ENCODE assay signal across 8 cellular contexts in genomic region chr19:40798223-40798996, GRCh38. TPM values are rescaled to one million over a fixed set of nuclear protein-coding genes. Genes with fewer than 3 reads are reported as not detected.
DNase-seq lines count a peak whose midpoint lies in the region; ATAC-seq and TF ChIP-seq lines count a peak whose summit lies in the region.

No MANE protein-coding gene starts in this region.

- peak; percentile 70 for ATAC-seq in GM19328 (IDR thresholded peaks at IDR 0.05; ENCODE audit: unreplicated experiment)
- peak; percentile 43 for ATAC-seq in HG03469 (IDR thresholded peaks at IDR 0.05; ENCODE audit: unreplicated experiment)
- ATAC-seq in left lobe of liver, result peak; percentile 83

- H3K4me1 Mint-ChIP-seq in CD14-positive monocyte, result peaks cover 55% of the 10 kb centered on the region
- peaks cover 51% of the 10 kb centered on the region for H3K4me1 Mint-ChIP-seq in activated CD4-positive, alpha-beta T cell treated with anti-CD3 and anti-CD28 coated beads, Interleukin-2, amount 10 ng/mL, durations not matched to agents 24 days and 14 days

- peaks cover 0 to 3% (median 0%) of the 10 kb centered on the region in 3 donors for H3K27me3 Mint-ChIP-seq in CD14-positive monocyte (ENCODE audit: low read depth in 3 of 3)
- H3K27me3 Mint-ChIP-seq in activated CD4-positive, alpha-beta T cell treated with anti-CD3 and anti-CD28 coated beads, Interleukin-2, amount 10 ng/mL, durations not matched to agents 24 days and 14 days, result no peaks in the 10 kb centered on the region

- no peaks in the 10 kb centered on the region for H3K9me3 Mint-ChIP-seq in CD14-positive monocyte
- no peaks in the 10 kb centered on the region for H3K9me3 Mint-ChIP-seq in activated CD4-positive, alpha-beta T cell treated with anti-CD3 and anti-CD28 coated beads, Interleukin-2, amount 10 ng/mL, durations not matched to agents 24 days and 14 days

- TF ChIP-seq CTCF in CD14-positive monocyte (IDR thresholded peaks at IDR 0.05), result peak; percentile 53

- intact Hi-C loops in CD14-positive monocyte (cut with micrococcal nuclease), result loop anchor here in 1 of 2 donors (1.0 to 5.0 kb wide), 3 partner anchors 20 to 81 kb away; partner anchors contain the start of genes ACTMAP, ITPKC, RAB4B and SNRPA
- intact Hi-C loops in activated CD4-positive, alpha-beta T cell treated with anti-CD3 and anti-CD28 coated beads, Interleukin-2, amount 10 ng/mL, durations not matched to agents 24 days and 14 days (cut with micrococcal nuclease), result loop anchor here (1.0 to 2.0 kb wide), 3 partner anchors 20 to 83 kb away; partner anchors contain the start of genes ACTMAP, RAB4B and SNRPA

- H3K4me3 Mint-ChIP-seq in CD14-positive monocyte, result peak overlapping the region; percentile 90 to 95
- H3K4me3 Mint-ChIP-seq in activated CD4-positive, alpha-beta T cell treated with anti-CD3 and anti-CD28 coated beads, Interleukin-2, amount 10 ng/mL, durations not matched to agents 24 days and 14 days, result peak overlapping the region; percentile 89

- H3K36me3 Mint-ChIP-seq in CD14-positive monocyte, result peaks cover 29 to 49% of the 10 kb centered on the region in 2 donors
- H3K36me3 Mint-ChIP-seq in activated CD4-positive, alpha-beta T cell treated with anti-CD3 and anti-CD28 coated beads, Interleukin-2, amount 10 ng/mL, durations not matched to agents 24 days and 14 days (ENCODE audit: low read depth), result peaks cover 33% of the 10 kb centered on the region

- peak overlapping the region; percentile 97 to 99 (median 98) for H3K27ac Mint-ChIP-seq in CD14-positive monocyte
- H3K27ac Mint-ChIP-seq in activated CD4-positive, alpha-beta T cell treated with anti-CD3 and anti-CD28 coated beads, Interleukin-2, amount 10 ng/mL, durations not matched to agents 24 days and 14 days, result peak overlapping the region; percentile 95

- peak; percentile 100 for DNase-seq in CD14-positive monocyte (ENCODE audit: low spot score)
- peak; percentile 99 to 100 for DNase-seq in NCI-H526 (lab: John Stamatoyannopoulos, UW)
- peak; percentile 100 for DNase-seq in activated CD4-positive, alpha-beta T cell treated with anti-CD3 and anti-CD28 coated beads, Interleukin-2, amount 10 ng/mL, durations not matched to agents 24 days and 14 days
- peak; percentile 99 for DNase-seq in dedifferentiated amniotic fluid mesenchymal stem cell (ENCODE audit: extremely low spot score)
- DNase-seq in left lobe of liver (ENCODE audit: low spot score), result peak; percentile 100
- DNase-seq in stimulated activated CD4-positive, alpha-beta T cell treated with anti-CD3 and anti-CD28 coated beads, Interleukin-2, amount 100 ng/mL, for 24 hours, result peak; percentile 100

RNA-seq across cellular contexts. Expression of gene EGLN2, which starts 0.6 kb away (rescaled TPM):
- 10 to 100 TPM; 60.6 to 76.8 TPM for polyA plus RNA-seq in CD14-positive monocyte
- 88.9 and 94.4 TPM in 2 replicates for total RNA-seq in activated CD4-positive, alpha-beta T cell treated with anti-CD3 and anti-CD28 coated beads, Interleukin-2, amount 10 ng/mL, durations not matched to agents 24 days and 14 days
- total RNA-seq in left lobe of liver, result 42.2 TPM

RNA-seq across cellular contexts. Expression of gene RAB4B, which starts 20.4 kb away (rescaled TPM):
- polyA plus RNA-seq in CD14-positive monocyte, result 100 to 1,000 TPM in 1 of 2 donors, 10 to 100 TPM in 1; 89.4 to 108 TPM
- total RNA-seq in activated CD4-positive, alpha-beta T cell treated with anti-CD3 and anti-CD28 coated beads, Interleukin-2, amount 10 ng/mL, durations not matched to agents 24 days and 14 days, result 36.3 and 41.0 TPM in 2 replicates
- 9.0 TPM for total RNA-seq in left lobe of liver

RNA-seq across cellular contexts. Expression of gene MIA, which starts 23.1 kb away (rescaled TPM):
- not detected for polyA plus RNA-seq in CD14-positive monocyte
- total RNA-seq in activated CD4-positive, alpha-beta T cell treated with anti-CD3 and anti-CD28 coated beads, Interleukin-2, amount 10 ng/mL, durations not matched to agents 24 days and 14 days, result 0.56 TPM in 1 of 2 replicates, not detected in the other
- 0.43 TPM for total RNA-seq in left lobe of liver

RNA-seq across cellular contexts. Expression of gene SNRPA, which starts 47.4 kb away (rescaled TPM):
- polyA plus RNA-seq in CD14-positive monocyte, result 10 to 100 TPM; 27.9 to 44.2 TPM
- 268 and 273 TPM in 2 replicates for total RNA-seq in activated CD4-positive, alpha-beta T cell treated with anti-CD3 and anti-CD28 coated beads, Interleukin-2, amount 10 ng/mL, durations not matched to agents 24 days and 14 days
- total RNA-seq in left lobe of liver, result 23.6 TPM

RNA-seq across cellular contexts. Expression of gene ACTMAP, which starts 48.1 kb away (rescaled TPM):
- polyA plus RNA-seq in CD14-positive monocyte, result 1 to 10 TPM; 4.3 to 8.5 TPM
- 8.6 and 9.4 TPM in 2 replicates for total RNA-seq in activated CD4-positive, alpha-beta T cell treated with anti-CD3 and anti-CD28 coated beads, Interleukin-2, amount 10 ng/mL, durations not matched to agents 24 days and 14 days
- total RNA-seq in left lobe of liver, result 8.9 TPM

Comparison
In these comparisons a context has a peak if more than half of its experiments do, and no peak if none do; other contexts are left out.
1. Peak in every context shown above with its lines: DNase-seq and ATAC-seq.